ENCODE assay signal across 26 cellular contexts in the genomic region with DNA sequence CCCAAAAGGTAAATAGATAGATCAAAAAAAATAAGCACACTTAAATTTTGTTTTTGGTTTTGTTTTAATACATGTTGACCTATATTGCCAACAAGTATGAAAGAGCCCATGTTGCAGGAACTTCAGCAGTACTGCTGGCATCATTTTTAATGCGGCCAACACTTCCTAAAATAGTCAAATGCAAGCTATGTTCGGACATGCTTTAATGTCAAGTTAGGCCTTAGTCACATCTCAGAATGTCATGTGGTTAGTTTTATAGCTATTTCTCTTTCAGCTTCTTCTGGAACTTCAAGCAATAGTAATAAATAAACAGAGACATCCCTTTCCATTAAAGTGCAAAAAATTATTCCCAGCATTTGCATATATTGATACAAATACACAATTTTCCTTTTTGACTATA.
"Had no signal": no experiment of that assay in that cellular context is flagged by ENCODE, and none has a peak within 500 bp of the region (broad histone marks: within the 10 kb centered on the region; RNA-seq: fewer than 3 reads in every experiment).

No MANE protein-coding gene starts in this region.

- ATAC-seq: gastrocnemius medialis; left lobe of liver; natural killer cell; right lobe of liver; stimulated activated effector memory CD8-positive, alpha-beta T cell treated with anti-CD3 and anti-CD28 coated beads, Interleukin-12 subunit alpha, Interleukin-12 subunit beta, amount 100 ng/mL, for 72 hours had no signal

- H3K4me3 Mint-ChIP-seq: dendritic cell treated with granulocyte-macrophage colony-stimulating factor and Interleukin-4, amounts not matched to agents 40 ng/mL and 50 ng/mL, for 4 days; endodermal cell; memory B cell; natural killer cell; stimulated activated effector memory CD8-positive, alpha-beta T cell treated with anti-CD3 and anti-CD28 coated beads, Interleukin-12 subunit alpha, Interleukin-12 subunit beta, amount 100 ng/mL, for 72 hours had no signal

- DNase-seq: colonic mucosa; effector CD8-positive, alpha-beta T cell; endodermal cell; erythroblast; esophagus squamous epithelium; gastrocnemius medialis; head of caudate nucleus; kidney; natural killer cell; occipital lobe; ovary; posterior cingulate gyrus; retina; right lobe of liver; stimulated activated CD4-positive, alpha-beta T cell treated with anti-CD3 and anti-CD28 coated beads, Interleukin-2, amount 100 ng/mL, for 24 hours; stimulated activated CD4-positive, alpha-beta T cell treated with anti-CD3 and anti-CD28 coated beads, Interleukin-4, amount 100 ng/mL, for 24 hours; stimulated activated naive CD4-positive, alpha-beta T cell treated with Interleukin-2 at 50 U/mL for 16 hours; stomach; thyroid gland; trophoblast cell had no signal

- H3K27ac Mint-ChIP-seq: dendritic cell treated with granulocyte-macrophage colony-stimulating factor and Interleukin-4, amounts not matched to agents 40 ng/mL and 50 ng/mL, for 4 days; endodermal cell; memory B cell; natural killer cell; stimulated activated effector memory CD8-positive, alpha-beta T cell treated with anti-CD3 and anti-CD28 coated beads, Interleukin-12 subunit alpha, Interleukin-12 subunit beta, amount 100 ng/mL, for 72 hours had no signal

- H3K9me3 Mint-ChIP-seq: endodermal cell had no signal

- H3K4me1 Mint-ChIP-seq: memory B cell; natural killer cell; stimulated activated effector memory CD8-positive, alpha-beta T cell treated with anti-CD3 and anti-CD28 coated beads, Interleukin-12 subunit alpha, Interleukin-12 subunit beta, amount 100 ng/mL, for 72 hours had no signal

- H3K27me3 ChIP-seq: colonic mucosa, esophagus squamous epithelium, gastrocnemius medialis, ovary, right lobe of liver, stomach, thyroid gland, vagina had no signal

- H3K36me3 ChIP-seq: colonic mucosa, esophagus squamous epithelium, gastrocnemius medialis, ovary, right lobe of liver, stomach, thyroid gland, vagina had no signal

- H3K4me3 ChIP-seq: colonic mucosa, esophagus squamous epithelium, gastrocnemius medialis, lung, ovary, right lobe of liver, stomach, thyroid gland, vagina had no signal

- H3K9me3 ChIP-seq: colonic mucosa, esophagus squamous epithelium, gastrocnemius medialis, ovary, right lobe of liver, stomach, thyroid gland, vagina had no signal

- H3K27ac ChIP-seq: colonic mucosa, esophagus squamous epithelium, gastrocnemius medialis, ovary, right lobe of liver, stomach, thyroid gland, vagina had no signal

- H3K4me1 ChIP-seq: colonic mucosa, esophagus squamous epithelium, gastrocnemius medialis, right lobe of liver, stomach, thyroid gland had no signal

- H3K27me3 Mint-ChIP-seq: dendritic cell treated with granulocyte-macrophage colony-stimulating factor and Interleukin-4, amounts not matched to agents 40 ng/mL and 50 ng/mL, for 4 days; memory B cell had no signal

- H3K36me3 Mint-ChIP-seq: memory B cell; natural killer cell; stimulated activated effector memory CD8-positive, alpha-beta T cell treated with anti-CD3 and anti-CD28 coated beads, Interleukin-12 subunit alpha, Interleukin-12 subunit beta, amount 100 ng/mL, for 72 hours had no signal
